1 cellular context compared by ENCODE assay signal in the genomic region with DNA sequence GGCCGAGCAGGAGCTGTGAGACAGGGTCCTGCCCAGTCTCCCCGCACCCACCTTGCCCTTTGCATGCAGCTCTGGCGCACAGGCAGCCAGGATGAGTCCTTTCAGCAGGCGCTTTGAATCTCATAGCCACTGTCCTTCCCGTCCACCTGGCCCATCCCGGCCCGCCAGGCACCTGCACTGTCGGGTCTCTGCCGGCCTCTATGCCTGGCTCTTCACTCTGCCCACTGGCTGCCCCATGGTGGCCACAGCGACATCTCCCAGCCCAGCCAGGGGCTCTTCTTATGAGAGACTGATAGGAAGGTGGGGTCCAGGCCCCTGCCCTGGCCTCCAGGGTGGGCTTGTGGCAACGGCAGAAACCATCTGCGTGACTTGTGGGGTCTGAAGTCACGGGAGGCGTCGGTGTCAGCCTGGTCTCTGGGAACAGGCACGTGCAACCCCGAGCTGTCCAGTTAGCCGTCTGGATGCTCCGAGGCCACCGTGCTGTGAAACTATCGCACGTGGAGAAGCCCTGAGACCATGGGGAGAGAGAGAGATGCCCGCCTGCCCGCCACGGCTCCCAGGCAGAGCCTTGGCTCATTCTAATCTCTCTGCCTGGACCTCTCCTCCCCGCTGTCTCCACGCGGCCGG.
A peak's percentile ranks its signal among the peaks of the same experiment; 100 is the strongest.
TF ChIP-seq lines count a peak whose summit lies in the region.

No MANE protein-coding gene starts in this region.

TF ChIP-seq in HepG2, 621 proteins besides CTCF, POLR2A, EP300 and RAD21:
- TF ChIP-seq MNT (IDR thresholded peaks at IDR 0.05) (peak; percentile 39; the same call in 1 of the 2 replicates), ZNF318 (CRISPR knock-in tag; IDR thresholded peaks at IDR 0.05) (no peak), FOXP1 (IDR thresholded peaks at IDR 0.05) (no peak), FOXP1 (CRISPR knock-in tag; IDR thresholded peaks at IDR 0.05) (no peak), AGO1 (IDR thresholded peaks at IDR 0.05; ENCODE audit: low read depth, low read length, poor library complexity, severe bottlenecking) (no peak), NPAS2 (CRISPR knock-in tag; IDR thresholded peaks at IDR 0.05; ENCODE audit: borderline replicate concordance) (no peak), ZKSCAN5 (CRISPR knock-in tag; IDR thresholded peaks at IDR 0.05) (no peak)
